12 cellular contexts compared by ENCODE assay signal in the genomic region with DNA sequence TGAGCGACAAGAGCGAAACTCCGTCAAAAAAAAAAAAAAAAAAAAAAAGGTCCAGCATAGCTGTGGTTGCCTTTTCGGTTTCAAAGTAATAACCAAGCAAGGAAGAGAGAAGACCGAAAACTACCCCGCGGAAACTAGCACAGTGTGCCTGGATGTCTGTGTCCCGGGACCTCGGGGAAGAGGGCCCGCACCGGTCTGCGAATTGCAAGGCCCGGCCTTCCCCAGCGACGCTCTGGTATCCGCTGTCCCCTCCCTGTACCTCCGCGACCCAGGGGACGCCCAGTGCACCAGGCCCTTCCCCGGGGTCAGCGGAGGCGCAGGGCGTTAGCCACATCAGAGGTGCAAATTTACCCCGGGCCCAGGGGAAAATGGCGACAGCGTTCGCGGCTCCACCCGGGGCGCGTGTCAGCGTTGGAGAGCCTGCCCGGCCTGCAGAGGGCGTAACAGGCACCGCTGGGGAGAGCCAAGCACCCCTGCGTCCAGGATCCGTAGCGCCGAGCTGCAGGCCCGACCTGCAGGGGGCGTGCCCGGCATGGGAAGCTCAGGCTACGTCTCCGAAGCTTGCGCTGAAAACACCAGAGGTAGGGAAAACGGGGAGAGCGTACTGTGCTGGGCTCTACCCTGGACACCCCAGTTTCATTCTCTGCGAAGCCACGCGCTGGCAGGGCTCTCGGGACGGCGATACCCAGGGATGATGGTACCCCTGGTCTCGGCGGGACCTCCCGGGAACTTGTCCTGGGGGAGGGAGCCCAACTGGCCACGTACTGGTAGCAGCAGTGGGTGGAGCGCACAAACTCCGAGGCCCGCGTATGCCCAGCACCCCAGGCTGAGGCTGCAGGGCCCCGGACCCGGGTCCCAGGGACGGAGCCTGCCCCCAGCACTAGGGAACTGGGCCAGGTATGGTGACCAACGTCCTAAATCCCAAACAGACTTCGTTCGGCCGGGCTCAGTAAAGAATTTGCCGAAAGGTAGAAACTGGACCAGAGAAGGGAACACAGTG. TPM values are rescaled to one million over a fixed set of nuclear protein-coding genes. Genes with fewer than 3 reads are reported as not detected.
DNase-seq lines count a peak whose midpoint lies in the region; ATAC-seq and TF ChIP-seq lines count a peak whose summit lies in the region.
"Had no signal": no experiment of that assay in that cellular context is flagged by ENCODE, and none has a peak within 500 bp of the region (broad histone marks: within the 10 kb centered on the region; RNA-seq: fewer than 3 reads in every experiment).

No MANE protein-coding gene starts in this region.

- TF ChIP-seq CTCF in activated CD8-positive, alpha-beta T cell treated with anti-CD3 and anti-CD28 coated beads for 36 hours (IDR thresholded peaks at IDR 0.05): no peak
- TF ChIP-seq CTCF in cardiac fibroblast (IDR thresholded peaks at IDR 0.05; ENCODE audit: low read depth, low read length) (peak; percentile 32), kidney epithelial cell (IDR thresholded peaks at IDR 0.05; ENCODE audit: insufficient read depth, low read length, poor library complexity, severe bottlenecking) (peak; percentile 74), stomach (IDR thresholded peaks at IDR 0.05) (peak in 2 of 7 experiments; percentile 12 to 13)

- no peak overlapping the region for H3K27ac Mint-ChIP-seq in activated CD8-positive, alpha-beta T cell treated with anti-CD3 and anti-CD28 coated beads for 36 hours
- no peak overlapping the region for H3K27ac Mint-ChIP-seq in activated CD8-positive, alpha-beta T cell treated with anti-CD3 and anti-CD28 coated beads, Interleukin-2, amount 10 ng/mL, durations not matched to agents 7 days and 5 days
- H3K27ac Mint-ChIP-seq: nephron had no signal

- CTCF ChIA-PET in activated CD8-positive, alpha-beta T cell treated with anti-CD3 and anti-CD28 coated beads for 36 hours (lab: Charles Lee): interaction anchor here (0.8 to 2.4 kb wide), 3 partner anchors 9 to 19 kb away, joined by 4 to 7 read pairs (median 4); no protein-coding TSS in a partner anchor
- CTCF ChIA-PET in activated CD8-positive, alpha-beta T cell treated with anti-CD3 and anti-CD28 coated beads, Interleukin-2, amount 10 ng/mL, durations not matched to agents 7 days and 5 days (lab: Charles Lee): interaction anchor here (1.1 kb wide), 1 partner anchor 19 kb away, joined by 3 read pairs; no protein-coding TSS in a partner anchor

- peaks cover 0 to 13% (median 0%) of the 10 kb centered on the region in 4 donors for H3K9me3 ChIP-seq in stomach

- TF ChIP-seq EP300 in stomach (IDR thresholded peaks at IDR 0.05): no peak

- WGBS in stomach, 5 donors: 8 to 12% (median 10%) methylated on average over 59 to 69 of the region's 69 CpGs

- H3K27ac ChIP-seq in stomach: no peak overlapping the region
- H3K27ac ChIP-seq: BLaER1 had no signal

- POLR2A ChIA-PET in activated CD8-positive, alpha-beta T cell treated with anti-CD3 and anti-CD28 coated beads for 36 hours (lab: Charles Lee): no interaction called here
- POLR2A ChIA-PET in activated CD8-positive, alpha-beta T cell treated with anti-CD3 and anti-CD28 coated beads, Interleukin-2, amount 10 ng/mL, durations not matched to agents 7 days and 5 days (lab: Charles Lee): no interaction called here

- H3K4me3 ChIP-seq in cardiac fibroblast (replicated peaks in 1 of 2; ENCODE audit: low read depth in 2 of 2, low read length in 2 of 2) (no peak overlapping the region), kidney epithelial cell (ENCODE audit: low read depth, low read length) (no peak overlapping the region), stomach (peak overlapping the region; percentile 18 to 39 (median 24))
- H3K4me3 ChIP-seq: BLaER1 had no signal

- H3K4me1 Mint-ChIP-seq in activated CD8-positive, alpha-beta T cell treated with anti-CD3 and anti-CD28 coated beads for 36 hours (ENCODE audit: low read depth): peaks cover 9% of the 10 kb centered on the region
- H3K4me1 Mint-ChIP-seq in activated CD8-positive, alpha-beta T cell treated with anti-CD3 and anti-CD28 coated beads, Interleukin-2, amount 10 ng/mL, durations not matched to agents 7 days and 5 days (ENCODE audit: low read depth): peaks cover 15% of the 10 kb centered on the region

- intact Hi-C loops in activated CD8-positive, alpha-beta T cell treated with anti-CD3 and anti-CD28 coated beads for 36 hours (cut with micrococcal nuclease): no loop called here
- intact Hi-C loops in stomach (cut with DNase I; ENCODE audit: low total_unique reads): no loop called here

- no peaks in the 10 kb centered on the region for H3K36me3 ChIP-seq in kidney epithelial cell (ENCODE audit: control insufficient read depth, insufficient read depth, low read length)
- H3K36me3 ChIP-seq in stomach: no peaks in the 10 kb centered on the region
- H3K36me3 ChIP-seq: BLaER1 had no signal

- peaks cover 3% of the 10 kb centered on the region for H3K9me3 Mint-ChIP-seq in activated CD8-positive, alpha-beta T cell treated with anti-CD3 and anti-CD28 coated beads for 36 hours
- peaks cover 3% of the 10 kb centered on the region for H3K9me3 Mint-ChIP-seq in activated CD8-positive, alpha-beta T cell treated with anti-CD3 and anti-CD28 coated beads, Interleukin-2, amount 10 ng/mL, durations not matched to agents 7 days and 5 days (ENCODE audit: insufficient read depth)

- in situ Hi-C loops in ACHN (cut with HindIII; ENCODE audit: low pct_ligation_motif_present, low pct_unique_long_range_greater_than_20kb, low sequenced_read_pairs): no loop called here

- H3K36me3 Mint-ChIP-seq in activated CD8-positive, alpha-beta T cell treated with anti-CD3 and anti-CD28 coated beads for 36 hours (ENCODE audit: low read depth): peaks cover 1% of the 10 kb centered on the region
- peaks cover 3% of the 10 kb centered on the region for H3K36me3 Mint-ChIP-seq in activated CD8-positive, alpha-beta T cell treated with anti-CD3 and anti-CD28 coated beads, Interleukin-2, amount 10 ng/mL, durations not matched to agents 7 days and 5 days (ENCODE audit: low read depth)

- H3K4me1 ChIP-seq in stomach: peaks cover 14 to 34% (median 23%) of the 10 kb centered on the region in 4 donors
- H3K4me1 ChIP-seq: BLaER1 had no signal

- no peak for TF ChIP-seq POLR2A in stomach (IDR thresholded peaks at IDR 0.05)

- DNase-seq in activated CD8-positive, alpha-beta T cell treated with anti-CD3 and anti-CD28 coated beads for 36 hours: peak; percentile 18
- DNase-seq in activated CD8-positive, alpha-beta T cell treated with anti-CD3 and anti-CD28 coated beads, Interleukin-2, amount 10 ng/mL, durations not matched to agents 7 days and 5 days: no peak
- DNase-seq in cardiac fibroblast (ENCODE audit: low read depth in 2 of 2) (peak in 1 of 2 donors; percentile 12), kidney epithelial cell (ENCODE audit: low read depth) (no peak), stomach (no peak), NCI-H345 (lab: John Stamatoyannopoulos, UW) (no peak), ACHN (no peak), AG08396 (ENCODE audit: low spot score) (no peak)
- DNase-seq: RPMI8226; stimulated activated CD8-positive, alpha-beta memory T cell treated with anti-CD3 and anti-CD28 coated beads, Interleukin-4, amount 100 ng/mL, for 48 hours had no signal

- peaks cover 75% of the 10 kb centered on the region for H3K27me3 Mint-ChIP-seq in activated CD8-positive, alpha-beta T cell treated with anti-CD3 and anti-CD28 coated beads for 36 hours
- H3K27me3 Mint-ChIP-seq in activated CD8-positive, alpha-beta T cell treated with anti-CD3 and anti-CD28 coated beads, Interleukin-2, amount 10 ng/mL, durations not matched to agents 7 days and 5 days (ENCODE audit: low read depth): peaks cover 75% of the 10 kb centered on the region

- H3K27me3 ChIP-seq in kidney epithelial cell (ENCODE audit: control insufficient read depth, insufficient read depth, low read length) (peaks cover 75% of the 10 kb centered on the region), stomach (peaks cover 29 to 100% (median 71%) of the 10 kb centered on the region in 3 donors)
- H3K27me3 ChIP-seq: BLaER1 had no signal

- no peak for ATAC-seq in activated CD8-positive, alpha-beta T cell treated with anti-CD3 and anti-CD28 coated beads for 36 hours
- no peak for ATAC-seq in activated CD8-positive, alpha-beta T cell treated with anti-CD3 and anti-CD28 coated beads, Interleukin-2, amount 10 ng/mL, durations not matched to agents 7 days and 5 days

- no peak overlapping the region for H3K4me3 Mint-ChIP-seq in activated CD8-positive, alpha-beta T cell treated with anti-CD3 and anti-CD28 coated beads for 36 hours
- no peak overlapping the region for H3K4me3 Mint-ChIP-seq in activated CD8-positive, alpha-beta T cell treated with anti-CD3 and anti-CD28 coated beads, Interleukin-2, amount 10 ng/mL, durations not matched to agents 7 days and 5 days

RNA-seq across cellular contexts. Expression of a gene that starts 16.2 kb away (rescaled TPM):
- total RNA-seq in activated CD8-positive, alpha-beta T cell treated with anti-CD3 and anti-CD28 coated beads for 36 hours: not detected
- total RNA-seq in activated CD8-positive, alpha-beta T cell treated with anti-CD3 and anti-CD28 coated beads, Interleukin-2, amount 10 ng/mL, durations not matched to agents 7 days and 5 days: not detected
- 0.89 TPM in 1 of 2 replicates, not detected in the other for total RNA-seq in kidney epithelial cell
- 1 to 10 TPM in 1 of 5 donors, not detected in 4; 1.1 TPM for total RNA-seq in stomach
- polyA plus RNA-seq in stomach: 1 to 10 TPM in 1 of 3 donors, not detected in 2; 5.2 TPM

Comparison
In these comparisons a context has a peak if more than half of its experiments do, and no peak if none do; other contexts are left out.
1. H3K4me3 ChIP-seq: peak in stomach (4 of 4); none in cardiac fibroblast (0 of 2) and kidney epithelial cell (single experiment).